Comparison of ENCODE assay signal across 15 cellular contexts in the genomic region with DNA sequence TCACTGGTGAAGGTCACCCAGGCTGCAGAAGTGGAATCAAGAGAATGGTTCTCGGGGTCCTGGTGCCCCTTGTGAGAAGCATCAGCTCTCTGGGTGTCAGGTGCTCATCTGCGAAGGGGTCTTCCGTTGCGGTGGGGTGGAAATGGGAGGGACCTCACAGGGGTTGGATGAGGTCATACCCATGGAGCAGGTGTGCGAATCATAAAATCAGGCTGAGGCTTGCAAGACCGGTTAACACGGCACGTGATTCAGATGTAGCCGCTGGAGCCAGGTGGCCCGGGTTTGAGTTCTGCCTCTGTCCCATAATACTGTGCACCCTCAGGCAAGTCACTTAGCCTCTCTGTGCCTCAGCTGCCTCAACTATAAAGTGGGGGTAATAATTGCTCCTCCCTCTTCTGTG. TPM values are rescaled to one million over a fixed set of nuclear protein-coding genes. Genes with fewer than 3 reads are reported as not detected.
DNase-seq lines count a peak whose midpoint lies in the region; ATAC-seq, FAIRE-seq and TF ChIP-seq lines count a peak whose summit lies in the region.
"Had no signal": no experiment of that assay in that cellular context is flagged by ENCODE, and none has a peak within 500 bp of the region (broad histone marks: within the 10 kb centered on the region; RNA-seq: fewer than 3 reads in every experiment).

No MANE protein-coding gene starts in this region.

- no peak overlapping the region for H3K27ac Mint-ChIP-seq in T-helper 1 cell treated with Interleukin-12 subunit alpha and Interleukin-12 subunit beta and Interleukin-4 antibody, amounts not matched to agents 30 μg/mL and 1 μg/mL, for 36 hours
- H3K27ac Mint-ChIP-seq in progenitor cell of endocrine pancreas: peak overlapping the region; percentile 39

- no peak for TF ChIP-seq CTCF in bronchial epithelial cell (IDR thresholded peaks at IDR 0.05; ENCODE audit: insufficient read depth, low read length, severe bottlenecking)
- no peak for TF ChIP-seq CTCF in progenitor cell of endocrine pancreas (IDR thresholded peaks at IDR 0.05; ENCODE audit: unreplicated experiment)

- no peak overlapping the region for H3K4me3 ChIP-seq in bronchial epithelial cell (ENCODE audit: low read depth, low read length)
- H3K4me3 ChIP-seq: coronary artery, esophagus squamous epithelium, tibial artery had no signal

- no peaks in the 10 kb centered on the region for H3K27me3 ChIP-seq in bronchial epithelial cell (ENCODE audit: control insufficient read depth, insufficient read depth, low read length)

- H3K9me3 Mint-ChIP-seq in T-helper 1 cell treated with Interleukin-12 subunit alpha and Interleukin-12 subunit beta and Interleukin-4 antibody, amounts not matched to agents 30 μg/mL and 1 μg/mL, for 36 hours: no peaks in the 10 kb centered on the region
- no peaks in the 10 kb centered on the region for H3K9me3 Mint-ChIP-seq in progenitor cell of endocrine pancreas (ENCODE audit: low read depth)

- peak overlapping the region; percentile 14 for H3K4me3 Mint-ChIP-seq in T-helper 1 cell treated with Interleukin-12 subunit alpha and Interleukin-12 subunit beta and Interleukin-4 antibody, amounts not matched to agents 30 μg/mL and 1 μg/mL, for 36 hours
- H3K4me3 Mint-ChIP-seq in progenitor cell of endocrine pancreas (ENCODE audit: low read depth): no peak overlapping the region

- TF ChIP-seq RAD21 in Ishikawa (IDR thresholded peaks at IDR 0.05; ENCODE audit: low read depth): no peak

- FAIRE-seq in bronchial epithelial cell (lab: Jason Lieb, UNC): no peak

- ATAC-seq in GM19452 (IDR thresholded peaks at IDR 0.05; ENCODE audit: unreplicated experiment): no peak

- H3K4me1 Mint-ChIP-seq in T-helper 1 cell treated with Interleukin-12 subunit alpha and Interleukin-12 subunit beta and Interleukin-4 antibody, amounts not matched to agents 30 μg/mL and 1 μg/mL, for 36 hours (ENCODE audit: low read depth): peaks cover 10% of the 10 kb centered on the region
- H3K4me1 Mint-ChIP-seq in progenitor cell of endocrine pancreas (ENCODE audit: low read depth): peaks cover 5% of the 10 kb centered on the region

- no peaks in the 10 kb centered on the region for H3K36me3 ChIP-seq in bronchial epithelial cell (ENCODE audit: control insufficient read depth, insufficient read depth, low read length)
- H3K36me3 ChIP-seq: esophagus squamous epithelium, tibial artery had no signal

- peaks cover 34% of the 10 kb centered on the region for H3K27me3 Mint-ChIP-seq in T-helper 1 cell treated with Interleukin-12 subunit alpha and Interleukin-12 subunit beta and Interleukin-4 antibody, amounts not matched to agents 30 μg/mL and 1 μg/mL, for 36 hours (ENCODE audit: low read depth)
- H3K27me3 Mint-ChIP-seq in progenitor cell of endocrine pancreas: peaks cover 57% of the 10 kb centered on the region

- H3K36me3 Mint-ChIP-seq in T-helper 1 cell treated with Interleukin-12 subunit alpha and Interleukin-12 subunit beta and Interleukin-4 antibody, amounts not matched to agents 30 μg/mL and 1 μg/mL, for 36 hours (ENCODE audit: low read depth): no peaks in the 10 kb centered on the region
- no peaks in the 10 kb centered on the region for H3K36me3 Mint-ChIP-seq in progenitor cell of endocrine pancreas (ENCODE audit: insufficient read depth)

- DNase-seq in T-helper 1 cell: no peak
- peak; percentile 8 for DNase-seq in bronchial epithelial cell (ENCODE audit: low read depth)
- no peak for DNase-seq in progenitor cell of endocrine pancreas (ENCODE audit: low spot score, unreplicated experiment)
- no peak for DNase-seq in iPS-NIHi7 (ENCODE audit: extremely low spot score)
- no peak for DNase-seq in islet precursor cell
- DNase-seq: amniotic stem cell, DMS79 treated with DMSO at 0.1 percent for 48 hours, esophagus squamous epithelium, NCI-H2029, tibial artery had no signal

- no peak for TF ChIP-seq EP300 in Ishikawa (IDR thresholded peaks at IDR 0.05; ENCODE audit: borderline replicate concordance)

TF ChIP-seq in Ishikawa, 13 proteins besides CTCF, POLR2A, EP300 and RAD21:
- TF ChIP-seq TAF1 (IDR thresholded peaks at IDR 0.05; ENCODE audit: low read depth): no peak
- no peak for TF ChIP-seq ZBTB7A (IDR thresholded peaks at IDR 0.05; ENCODE audit: low read depth)
- TF ChIP-seq, protein P1, sequence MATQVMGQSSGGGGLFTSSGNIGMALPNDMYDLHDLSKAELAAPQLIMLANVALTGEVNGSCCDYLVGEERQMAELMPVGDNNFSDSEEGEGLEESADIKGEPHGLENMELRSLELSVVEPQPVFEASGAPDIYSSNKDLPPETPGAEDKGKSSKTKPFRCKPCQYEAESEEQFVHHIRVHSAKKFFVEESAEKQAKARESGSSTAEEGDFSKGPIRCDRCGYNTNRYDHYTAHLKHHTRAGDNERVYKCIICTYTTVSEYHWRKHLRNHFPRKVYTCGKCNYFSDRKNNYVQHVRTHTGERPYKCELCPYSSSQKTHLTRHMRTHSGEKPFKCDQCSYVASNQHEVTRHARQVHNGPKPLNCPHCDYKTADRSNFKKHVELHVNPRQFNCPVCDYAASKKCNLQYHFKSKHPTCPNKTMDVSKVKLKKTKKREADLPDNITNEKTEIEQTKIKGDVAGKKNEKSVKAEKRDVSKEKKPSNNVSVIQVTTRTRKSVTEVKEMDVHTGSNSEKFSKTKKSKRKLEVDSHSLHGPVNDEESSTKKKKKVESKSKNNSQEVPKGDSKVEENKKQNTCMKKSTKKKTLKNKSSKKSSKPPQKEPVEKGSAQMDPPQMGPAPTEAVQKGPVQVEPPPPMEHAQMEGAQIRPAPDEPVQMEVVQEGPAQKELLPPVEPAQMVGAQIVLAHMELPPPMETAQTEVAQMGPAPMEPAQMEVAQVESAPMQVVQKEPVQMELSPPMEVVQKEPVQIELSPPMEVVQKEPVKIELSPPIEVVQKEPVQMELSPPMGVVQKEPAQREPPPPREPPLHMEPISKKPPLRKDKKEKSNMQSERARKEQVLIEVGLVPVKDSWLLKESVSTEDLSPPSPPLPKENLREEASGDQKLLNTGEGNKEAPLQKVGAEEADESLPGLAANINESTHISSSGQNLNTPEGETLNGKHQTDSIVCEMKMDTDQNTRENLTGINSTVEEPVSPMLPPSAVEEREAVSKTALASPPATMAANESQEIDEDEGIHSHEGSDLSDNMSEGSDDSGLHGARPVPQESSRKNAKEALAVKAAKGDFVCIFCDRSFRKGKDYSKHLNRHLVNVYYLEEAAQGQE (IDR thresholded peaks at IDR 0.05; ENCODE audit: low read depth): no peak
- no peak for TF ChIP-seq TEAD4 (IDR thresholded peaks at IDR 0.05)
- TF ChIP-seq FOXM1 (IDR thresholded peaks at IDR 0.05; ENCODE audit: borderline replicate concordance, low read depth): no peak
- no peak for TF ChIP-seq CEBPB (IDR thresholded peaks at IDR 0.05)
- TF ChIP-seq, protein P2, sequence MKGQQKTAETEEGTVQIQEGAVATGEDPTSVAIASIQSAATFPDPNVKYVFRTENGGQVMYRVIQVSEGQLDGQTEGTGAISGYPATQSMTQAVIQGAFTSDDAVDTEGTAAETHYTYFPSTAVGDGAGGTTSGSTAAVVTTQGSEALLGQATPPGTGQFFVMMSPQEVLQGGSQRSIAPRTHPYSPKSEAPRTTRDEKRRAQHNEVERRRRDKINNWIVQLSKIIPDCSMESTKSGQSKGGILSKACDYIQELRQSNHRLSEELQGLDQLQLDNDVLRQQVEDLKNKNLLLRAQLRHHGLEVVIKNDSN (IDR thresholded peaks at IDR 0.05): peak; percentile 38
TF ChIP-seq in Ishikawa: peak in this region for 1.

RNA-seq across cellular contexts. Expression of a gene that starts 3.9 kb away (rescaled TPM):
- total RNA-seq in bronchial epithelial cell (not detected in 2 replicates), progenitor cell of endocrine pancreas (not detected in 2 replicates)
- total RNA-seq: esophagus squamous epithelium, lung microvascular endothelial cell had no signal

RNA-seq across cellular contexts. Expression of a gene that starts 13.7 kb away (rescaled TPM):
- total RNA-seq in bronchial epithelial cell (not detected in 2 replicates), progenitor cell of endocrine pancreas (not detected in 2 replicates)
- total RNA-seq: esophagus squamous epithelium, lung microvascular endothelial cell had no signal

RNA-seq across cellular contexts. Expression of a gene that starts 17.4 kb away (rescaled TPM):
- total RNA-seq in bronchial epithelial cell: not detected in 2 replicates
- total RNA-seq in progenitor cell of endocrine pancreas: not detected in 2 replicates
- total RNA-seq: esophagus squamous epithelium, lung microvascular endothelial cell had no signal

RNA-seq across cellular contexts. Expression of a gene that starts 35.9 kb away (rescaled TPM):
- total RNA-seq in bronchial epithelial cell (0.53 TPM in 1 of 2 replicates, not detected in the other), progenitor cell of endocrine pancreas (not detected in 2 replicates)
- total RNA-seq: esophagus squamous epithelium, lung microvascular endothelial cell had no signal

RNA-seq across cellular contexts. Expression of a gene that starts 47.1 kb away (rescaled TPM):
- total RNA-seq in bronchial epithelial cell (not detected in 2 replicates), progenitor cell of endocrine pancreas (not detected in 2 replicates)
- total RNA-seq: esophagus squamous epithelium, lung microvascular endothelial cell had no signal
